Comparison of ENCODE assay signal across 17 cellular contexts in genomic region chr3:62818347-62818746, GRCh38. TPM values are rescaled to one million over a fixed set of nuclear protein-coding genes. Genes with fewer than 3 reads are reported as not detected.
A peak's percentile ranks its signal among the peaks of the same experiment; 100 is the strongest.
DNase-seq lines count a peak whose midpoint lies in the region; ATAC-seq and TF ChIP-seq lines count a peak whose summit lies in the region.
"Had no signal": no experiment of that assay in that cellular context is flagged by ENCODE, and none has a peak within 500 bp of the region (broad histone marks: within the 10 kb centered on the region; RNA-seq: fewer than 3 reads in every experiment).

No MANE protein-coding gene starts in this region.

- no peak overlapping the region for H2AFZ ChIP-seq in osteoblast (ENCODE audit: low read length)

- no peaks in the 10 kb centered on the region for H3K79me2 ChIP-seq in osteoblast (ENCODE audit: insufficient read depth, low read length)

- no peaks in the 10 kb centered on the region for H3K27me3 Mint-ChIP-seq in activated naive CD4-positive, alpha-beta T cell treated with anti-CD3 and anti-CD28 coated beads for 36 hours (ENCODE audit: low read depth)
- H3K27me3 Mint-ChIP-seq: activated CD8-positive, alpha-beta T cell treated with anti-CD3 and anti-CD28 coated beads for 36 hours; activated naive CD8-positive, alpha-beta T cell treated with anti-CD3 and anti-CD28 coated beads for 36 hours; T-cell had no signal

- CTCF ChIA-PET in activated naive CD4-positive, alpha-beta T cell treated with anti-CD3 and anti-CD28 coated beads for 36 hours (lab: Charles Lee): no interaction called here

- H3K9me3 Mint-ChIP-seq in activated naive CD4-positive, alpha-beta T cell treated with anti-CD3 and anti-CD28 coated beads for 36 hours: no peaks in the 10 kb centered on the region
- H3K9me3 Mint-ChIP-seq: activated CD8-positive, alpha-beta T cell treated with anti-CD3 and anti-CD28 coated beads for 36 hours; activated naive CD8-positive, alpha-beta T cell treated with anti-CD3 and anti-CD28 coated beads for 36 hours; T-cell had no signal

- H3K4me1 Mint-ChIP-seq in activated naive CD4-positive, alpha-beta T cell treated with anti-CD3 and anti-CD28 coated beads for 36 hours (ENCODE audit: low read depth): no peaks in the 10 kb centered on the region
- H3K4me1 Mint-ChIP-seq: activated naive CD8-positive, alpha-beta T cell treated with anti-CD3 and anti-CD28 coated beads for 36 hours; natural killer cell had no signal

- H3K4me1 ChIP-seq in right cardiac atrium (ENCODE audit: control insufficient read depth, insufficient read depth, low read length): peaks cover 1% of the 10 kb centered on the region
- H3K4me1 ChIP-seq in osteoblast (ENCODE audit: insufficient read depth, low read length): no peaks in the 10 kb centered on the region

- H3K27ac ChIP-seq in right cardiac atrium (ENCODE audit: low read length) (no peak overlapping the region), osteoblast (ENCODE audit: low read depth, low read length) (no peak overlapping the region)
- H3K27ac ChIP-seq: coronary artery had no signal

- intact Hi-C loops in right cardiac atrium (cut with DNase I): no loop called here
- intact Hi-C loops in activated naive CD4-positive, alpha-beta T cell treated with anti-CD3 and anti-CD28 coated beads for 36 hours (cut with micrococcal nuclease): no loop called here

- WGBS in right cardiac atrium: 73% methylated on average over 5 of the region's 5 CpGs

- TF ChIP-seq CTCF in osteoblast (IDR thresholded peaks at IDR 0.05; ENCODE audit: extremely low read depth, low read depth, low read length): no peak

- H4K20me1 ChIP-seq in osteoblast (ENCODE audit: insufficient read depth, low read length): no peaks in the 10 kb centered on the region

- H3K27ac Mint-ChIP-seq in activated naive CD4-positive, alpha-beta T cell treated with anti-CD3 and anti-CD28 coated beads for 36 hours: no peak overlapping the region
- H3K27ac Mint-ChIP-seq: activated CD8-positive, alpha-beta T cell treated with anti-CD3 and anti-CD28 coated beads for 36 hours; activated naive CD8-positive, alpha-beta T cell treated with anti-CD3 and anti-CD28 coated beads for 36 hours; natural killer cell; T-cell had no signal

- H3K4me2 ChIP-seq in osteoblast (ENCODE audit: insufficient read depth, low read length): no peak overlapping the region

- no peaks in the 10 kb centered on the region for H3K36me3 Mint-ChIP-seq in activated naive CD4-positive, alpha-beta T cell treated with anti-CD3 and anti-CD28 coated beads for 36 hours (ENCODE audit: low read depth)
- H3K36me3 Mint-ChIP-seq: activated naive CD8-positive, alpha-beta T cell treated with anti-CD3 and anti-CD28 coated beads for 36 hours; natural killer cell; T-cell had no signal

- ATAC-seq in GM19043 (IDR thresholded peaks at IDR 0.05; ENCODE audit: low read depth, unreplicated experiment) (peak; percentile 79), HG02623 (IDR thresholded peaks at IDR 0.05; ENCODE audit: unreplicated experiment) (peak; percentile 89), HG03432 (IDR thresholded peaks at IDR 0.05; ENCODE audit: unreplicated experiment) (peak; percentile 75), right cardiac atrium (no peak)
- ATAC-seq: activated CD8-positive, alpha-beta T cell treated with anti-CD3 and anti-CD28 coated beads for 36 hours; HCT116; natural killer cell; T-cell had no signal

- H3K27me3 ChIP-seq in right cardiac atrium (ENCODE audit: control insufficient read depth, insufficient read depth): no peaks in the 10 kb centered on the region
- H3K27me3 ChIP-seq in osteoblast (ENCODE audit: insufficient read depth, low read length): no peaks in the 10 kb centered on the region

- no peaks in the 10 kb centered on the region for H3K9me3 ChIP-seq in right cardiac atrium (ENCODE audit: control insufficient read depth, low read length)
- H3K9me3 ChIP-seq in osteoblast (ENCODE audit: low read depth, low read length): no peaks in the 10 kb centered on the region

- DNase-seq in DMS153 (lab: John Stamatoyannopoulos, UW) (peak; percentile 62), right cardiac atrium (no peak), midbrain (lab: John Stamatoyannopoulos, UW) (no peak), osteoblast (ENCODE audit: insufficient read length, low spot score, missing footprints) (no peak)
- no peak for DNase-seq in activated naive CD4-positive, alpha-beta T cell treated with anti-CD3 and anti-CD28 coated beads for 36 hours
- DNase-seq: ACHN; activated CD8-positive, alpha-beta T cell treated with anti-CD3 and anti-CD28 coated beads for 36 hours; activated naive CD8-positive, alpha-beta T cell treated with anti-CD3 and anti-CD28 coated beads for 36 hours; kidney glomerular epithelial cell; natural killer cell; NK-92 treated with Interleukin-12 subunit alpha and Interleukin-12 subunit beta, amount 100 ng/mL, for 24 hours; T-cell had no signal

- H3K4me3 ChIP-seq in right cardiac atrium (ENCODE audit: low read length) (no peak overlapping the region), osteoblast (ENCODE audit: insufficient read depth, low read length) (no peak overlapping the region)
- H3K4me3 ChIP-seq: coronary artery had no signal

- no peak overlapping the region for H3K4me3 Mint-ChIP-seq in activated naive CD4-positive, alpha-beta T cell treated with anti-CD3 and anti-CD28 coated beads for 36 hours
- H3K4me3 Mint-ChIP-seq: activated CD8-positive, alpha-beta T cell treated with anti-CD3 and anti-CD28 coated beads for 36 hours; activated naive CD8-positive, alpha-beta T cell treated with anti-CD3 and anti-CD28 coated beads for 36 hours; natural killer cell; T-cell had no signal

- no peaks in the 10 kb centered on the region for H3K36me3 ChIP-seq in osteoblast (ENCODE audit: insufficient read depth, low read length)

RNA-seq across cellular contexts. Expression of gene CADPS, which starts 56.9 kb away (rescaled TPM):
- total RNA-seq in right cardiac atrium (10 to 100 TPM; 29.4 to 64.2 (median 51.7) TPM), osteoblast (3.2 TPM in 1 of 2 replicates, not detected in the other)
- 37.5 TPM for polyA plus RNA-seq in right cardiac atrium
- not detected for total RNA-seq in activated naive CD4-positive, alpha-beta T cell treated with anti-CD3 and anti-CD28 coated beads for 36 hours
- total RNA-seq: activated CD8-positive, alpha-beta T cell treated with anti-CD3 and anti-CD28 coated beads for 36 hours; activated naive CD8-positive, alpha-beta T cell treated with anti-CD3 and anti-CD28 coated beads for 36 hours; natural killer cell had no signal

Comparison
In these comparisons a context has a peak if more than half of its experiments do, and no peak if none do; other contexts are left out.
1. ATAC-seq: peak in GM19043 (single experiment), HG02623 (single experiment) and HG03432 (single experiment); none in right cardiac atrium (0 of 2).